2 cellular contexts compared by ENCODE assay signal in genomic region chr7:30877010-30877740, GRCh38.
A peak's percentile ranks its signal among the peaks of the same experiment; 100 is the strongest.
TF ChIP-seq lines count a peak whose summit lies in the region.

No MANE protein-coding gene starts in this region.

TF ChIP-seq in GM23338, 12 proteins besides CTCF, POLR2A, EP300 and RAD21 (continued from another document):
- TF ChIP-seq ZNF462 (CRISPR knock-in tag; IDR thresholded peaks at IDR 0.05) (peak; percentile 22; the same call in 1 of the 2 replicates), EZH2 (IDR thresholded peaks at IDR 0.05; ENCODE audit: low read depth, unreplicated experiment) (no peak), STAT1 (IDR thresholded peaks at IDR 0.05; ENCODE audit: unreplicated experiment) (no peak), ZNF331 (CRISPR knock-in tag; IDR thresholded peaks at IDR 0.05; ENCODE audit: low read depth) (no peak)

TF ChIP-seq in WTC11, 78 proteins besides CTCF, POLR2A, EP300 and RAD21 (continued from another document):
- TF ChIP-seq ZNF532 (CRISPR knock-in tag; IDR thresholded peaks at IDR 0.05; ENCODE audit: borderline replicate concordance): no peak
- TF ChIP-seq ZNF416 (CRISPR knock-in tag; IDR thresholded peaks at IDR 0.05): no peak
- no peak for TF ChIP-seq ZNF121 (CRISPR knock-in tag; IDR thresholded peaks at IDR 0.05)
- TF ChIP-seq NR1H2 (CRISPR knock-in tag; IDR thresholded peaks at IDR 0.05): no peak
- no peak for TF ChIP-seq GABPB1 (CRISPR knock-in tag; IDR thresholded peaks at IDR 0.05)
- no peak for TF ChIP-seq AR (CRISPR knock-in tag; IDR thresholded peaks at IDR 0.05)
